In the genomic region with DNA sequence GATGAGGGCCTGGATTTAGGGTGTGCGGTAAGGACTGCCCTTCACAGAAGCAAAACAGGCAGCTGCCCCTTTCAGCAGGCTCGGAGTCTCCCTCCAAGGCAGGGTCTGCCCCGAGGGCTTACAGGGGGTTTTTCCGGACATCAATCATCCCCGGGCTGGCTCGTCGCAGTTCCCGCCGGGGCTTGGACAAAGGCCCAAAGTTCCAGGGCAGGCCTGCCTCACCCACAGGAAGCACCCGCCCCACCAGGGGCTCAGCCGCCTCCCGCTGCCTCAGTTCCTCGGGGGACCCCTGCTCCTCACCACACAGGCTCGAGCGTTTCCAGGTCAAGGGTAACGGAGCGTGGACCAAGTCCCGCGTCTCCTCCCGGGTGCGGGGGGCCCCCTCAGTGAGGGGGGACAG, we compare ENCODE assay signal across 13 cellular contexts. TPM values are rescaled to one million over a fixed set of nuclear protein-coding genes. Genes with fewer than 3 reads are reported as not detected.
DNase-seq lines count a peak whose midpoint lies in the region; ATAC-seq and TF ChIP-seq lines count a peak whose summit lies in the region.
"Had no signal": no experiment of that assay in that cellular context is flagged by ENCODE, and none has a peak within 500 bp of the region (broad histone marks: within the 10 kb centered on the region; RNA-seq: fewer than 3 reads in every experiment).

No MANE protein-coding gene starts in this region.

- H3K27me3 ChIP-seq in PC-3 (ENCODE audit: low read length), result no peaks in the 10 kb centered on the region

- ATAC-seq in PC-3 (no peak), HG03469 (IDR thresholded peaks at IDR 0.05; ENCODE audit: unreplicated experiment) (no peak)

- POLR2A ChIA-PET in PC-3 (lab: Charles Lee; ENCODE audit: unreplicated experiment), result no interaction called here

- peak; percentile 6 for DNase-seq in AG20443 (ENCODE audit: low spot score)
- DNase-seq in D341Med (ENCODE audit: low spot score), result peak; percentile 26
- DNase-seq in PC-3, result no peak
- DNase-seq in islet precursor cell, result peak; percentile 46
- no peak for DNase-seq in GM03348 (ENCODE audit: low spot score)
- no peak for DNase-seq in DMS53 treated with DMSO at 0.1 percent for 48 hours (lab: John Stamatoyannopoulos, UW; ENCODE audit: unreplicated experiment)
- DNase-seq: C1 segment of cervical spinal cord, NCI-H1417 treated with DMSO at 0.1 percent for 48 hours, NCI-H2029, NCI-H510A treated with DMSO at 0.1 percent for 48 hours, SHP77 had no signal

- H3K27ac ChIP-seq in PC-3 (ENCODE audit: low read length), result no peak overlapping the region

- CTCF ChIA-PET in PC-3 (lab: Charles Lee), result no interaction called here

- peaks cover 77% of the 10 kb centered on the region for H3K36me3 ChIP-seq in PC-3 (ENCODE audit: low read depth, low read length)

- no peaks in the 10 kb centered on the region for H3F3A ChIP-seq in PC-3 (ENCODE audit: low read length, unreplicated experiment)

- H2AFZ ChIP-seq in PC-3 (ENCODE audit: low read length), result no peak overlapping the region

- H3K9me3 ChIP-seq in PC-3 (ENCODE audit: low read length), result no peaks in the 10 kb centered on the region

- BruUV-seq in PC-3 (replicated peaks; lab: Mats Ljungman, UMichigan), result TSS peak; percentile 44

- H3K9ac ChIP-seq in PC-3 (ENCODE audit: low read length), result no peak overlapping the region

- intact Hi-C loops in PC-3 (cut with micrococcal nuclease), result no loop called here

- H3K4me1 ChIP-seq in PC-3 (ENCODE audit: insufficient read depth, low read length), result no peaks in the 10 kb centered on the region

- H3K4me3 ChIP-seq in PC-3 (ENCODE audit: low read length), result no peak overlapping the region

- H3K9me2 ChIP-seq in PC-3 (replicated peaks; ENCODE audit: low read length), result no peaks in the 10 kb centered on the region

- no peak overlapping the region for H3K4me2 ChIP-seq in PC-3 (ENCODE audit: low read length)

- H4K20me1 ChIP-seq in PC-3 (ENCODE audit: low read length), result no peaks in the 10 kb centered on the region

- no peaks in the 10 kb centered on the region for H3K79me2 ChIP-seq in PC-3 (ENCODE audit: low read length)

- no peak for TF ChIP-seq CTCF in PC-3 (conservative IDR thresholded peaks at IDR 0.05; ENCODE audit: low read depth, low read length)

RNA-seq across cellular contexts. Expression of gene KIF7, which starts 27.0 kb away (rescaled TPM):
- total RNA-seq in PC-3 (2014; rRNA removed), result 18.8 and 27.2 TPM in 2 replicates

RNA-seq across cellular contexts. Expression of gene PLIN1, which starts 50.9 kb away (rescaled TPM):
- 1.0 and 1.3 TPM in 2 replicates for total RNA-seq in PC-3 (2014; rRNA removed)
- total RNA-seq: LHCN-M2 had no signal

RNA-seq across cellular contexts. Expression of gene TICRR, which starts 53.0 kb away (rescaled TPM):
- 14.3 and 18.4 TPM in 2 replicates for total RNA-seq in PC-3 (2014; rRNA removed)

Comparison
In these comparisons a context has a peak if more than half of its experiments do, and no peak if none do; other contexts are left out.
1. DNase-seq: peak in AG20443 (single experiment), D341Med (single experiment) and islet precursor cell (single experiment); none in PC-3 (single experiment), GM03348 (single experiment) and DMS53 treated with DMSO at 0.1 percent for 48 hours (single experiment).